ENCODE assay signal across 13 cellular contexts in the genomic region with DNA sequence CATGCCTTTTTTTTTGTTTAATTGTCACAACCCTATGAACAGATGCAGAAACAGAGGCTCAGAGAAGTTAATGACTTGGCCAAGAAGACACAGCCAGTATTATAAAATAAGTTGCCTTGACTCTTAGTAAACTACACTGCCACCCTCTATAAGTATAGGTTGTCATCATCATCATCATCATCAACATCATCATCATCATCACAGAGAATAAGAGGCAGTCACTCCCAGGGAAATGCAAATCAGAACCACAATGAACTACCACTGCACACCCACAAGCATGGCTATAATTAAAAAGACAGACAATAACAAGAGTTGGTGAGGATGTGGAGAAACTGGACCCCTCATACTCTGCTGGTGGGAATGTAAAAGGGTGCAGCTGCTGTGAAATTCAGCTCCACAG. TPM values are rescaled to one million over a fixed set of nuclear protein-coding genes. Genes with fewer than 3 reads are reported as not detected.
DNase-seq lines count a peak whose midpoint lies in the region; ATAC-seq and TF ChIP-seq lines count a peak whose summit lies in the region.
"Had no signal": no experiment of that assay in that cellular context is flagged by ENCODE, and none has a peak within 500 bp of the region (broad histone marks: within the 10 kb centered on the region; RNA-seq: fewer than 3 reads in every experiment).

No MANE protein-coding gene starts in this region.

- H3K27me3 ChIP-seq in layer of hippocampus (ENCODE audit: control insufficient read depth, insufficient read depth, low read length): no peaks in the 10 kb centered on the region

- H3K9me3 ChIP-seq in HEK293 (ENCODE audit: control insufficient read depth, insufficient read depth, low read depth, low read length): no peaks in the 10 kb centered on the region

- H3K27ac ChIP-seq in HEK293 (ENCODE audit: extremely low read depth, low read depth, low read length) (no peak overlapping the region), layer of hippocampus (ENCODE audit: low read depth, low read length) (peak overlapping the region; percentile 99)

- no peak overlapping the region for H3K4me3 ChIP-seq in HEK293 (ENCODE audit: low read depth, low read length)

- no peak overlapping the region for H3K4me3 Mint-ChIP-seq in activated naive CD4-positive, alpha-beta T cell treated with anti-CD3 and anti-CD28 coated beads, Interleukin-2, amount 50 U/mL, for 24 hours
- peak overlapping the region; percentile 86 for H3K4me3 Mint-ChIP-seq in activated CD4-positive, alpha-beta memory T cell treated with anti-CD3 and anti-CD28 coated beads, Interleukin-2, amount 10 ng/mL, durations not matched to agents 7 days and 5 days

- H3K36me3 Mint-ChIP-seq in activated naive CD4-positive, alpha-beta T cell treated with anti-CD3 and anti-CD28 coated beads, Interleukin-2, amount 50 U/mL, for 24 hours: no peaks in the 10 kb centered on the region
- peaks cover 31% of the 10 kb centered on the region for H3K36me3 Mint-ChIP-seq in activated CD4-positive, alpha-beta memory T cell treated with anti-CD3 and anti-CD28 coated beads, Interleukin-2, amount 10 ng/mL, durations not matched to agents 7 days and 5 days (ENCODE audit: low read depth)

- no peak for DNase-seq in activated naive CD4-positive, alpha-beta T cell (lab: John Stamatoyannopoulos, UW)
- DNase-seq in activated CD4-positive, alpha-beta memory T cell treated with anti-CD3 and anti-CD28 coated beads, Interleukin-2, amount 10 ng/mL, durations not matched to agents 7 days and 5 days: no peak
- no peak for DNase-seq in NCI-H748 (lab: John Stamatoyannopoulos, UW; ENCODE audit: unreplicated experiment)
- DNase-seq: DMS53, H7, NCI-H1092, NCI-H2081 treated with DMSO at 0.1 percent for 48 hours, NCI-H510A had no signal

- H3K27ac Mint-ChIP-seq in activated naive CD4-positive, alpha-beta T cell treated with anti-CD3 and anti-CD28 coated beads, Interleukin-2, amount 50 U/mL, for 24 hours: peak overlapping the region; percentile 59
- no peak overlapping the region for H3K27ac Mint-ChIP-seq in activated CD4-positive, alpha-beta memory T cell treated with anti-CD3 and anti-CD28 coated beads, Interleukin-2, amount 10 ng/mL, durations not matched to agents 7 days and 5 days

- H3K4me1 ChIP-seq in HEK293 (ENCODE audit: control insufficient read depth, insufficient read depth, low read length): no peaks in the 10 kb centered on the region

- no peaks in the 10 kb centered on the region for H3K36me3 ChIP-seq in HEK293 (ENCODE audit: control insufficient read depth in 2 of 2, insufficient read depth in 1 of 2, low read length in 2 of 2)

- no peak for ATAC-seq in GM18868 (IDR thresholded peaks at IDR 0.05; ENCODE audit: unreplicated experiment)
- ATAC-seq: Panc1 had no signal

- POLR2A ChIA-PET in HEK293 (lab: Yijun Ruan, JAX): no interaction called here
- POLR2A ChIA-PET in activated CD4-positive, alpha-beta memory T cell treated with anti-CD3 and anti-CD28 coated beads, Interleukin-2, amount 10 ng/mL, durations not matched to agents 7 days and 5 days (lab: Charles Lee): interaction anchor here (1.0 to 1.4 kb wide), 3 partner anchors 8 to 209 kb away, joined by 3 to 4 read pairs (median 3); no protein-coding TSS in a partner anchor

- no peaks in the 10 kb centered on the region for H3K27me3 Mint-ChIP-seq in activated naive CD4-positive, alpha-beta T cell treated with anti-CD3 and anti-CD28 coated beads, Interleukin-2, amount 50 U/mL, for 24 hours
- no peaks in the 10 kb centered on the region for H3K27me3 Mint-ChIP-seq in activated CD4-positive, alpha-beta memory T cell treated with anti-CD3 and anti-CD28 coated beads, Interleukin-2, amount 10 ng/mL, durations not matched to agents 7 days and 5 days

- CTCF ChIA-PET in HEK293 (lab: Yijun Ruan, JAX): no interaction called here
- CTCF ChIA-PET in activated CD4-positive, alpha-beta memory T cell treated with anti-CD3 and anti-CD28 coated beads, Interleukin-2, amount 10 ng/mL, durations not matched to agents 7 days and 5 days (lab: Charles Lee): interaction anchor here (1.5 kb wide), 1 partner anchor 8 kb away, joined by 4 read pairs; no protein-coding TSS in a partner anchor

- H3K4me1 Mint-ChIP-seq in activated naive CD4-positive, alpha-beta T cell treated with anti-CD3 and anti-CD28 coated beads, Interleukin-2, amount 50 U/mL, for 24 hours: peaks cover 38% of the 10 kb centered on the region
- peaks cover 45% of the 10 kb centered on the region for H3K4me1 Mint-ChIP-seq in activated CD4-positive, alpha-beta memory T cell treated with anti-CD3 and anti-CD28 coated beads, Interleukin-2, amount 10 ng/mL, durations not matched to agents 7 days and 5 days

- no peaks in the 10 kb centered on the region for H3K9me3 Mint-ChIP-seq in activated naive CD4-positive, alpha-beta T cell treated with anti-CD3 and anti-CD28 coated beads, Interleukin-2, amount 50 U/mL, for 24 hours
- H3K9me3 Mint-ChIP-seq in activated CD4-positive, alpha-beta memory T cell treated with anti-CD3 and anti-CD28 coated beads, Interleukin-2, amount 10 ng/mL, durations not matched to agents 7 days and 5 days: no peaks in the 10 kb centered on the region

- TF ChIP-seq CTCF in HEK293 (tag by site-specific recombination; IDR thresholded peaks at IDR 0.05): no peak

TF ChIP-seq in HEK293, 187 proteins besides CTCF, POLR2A, EP300 and RAD21:
- TF ChIP-seq, protein P1, sequence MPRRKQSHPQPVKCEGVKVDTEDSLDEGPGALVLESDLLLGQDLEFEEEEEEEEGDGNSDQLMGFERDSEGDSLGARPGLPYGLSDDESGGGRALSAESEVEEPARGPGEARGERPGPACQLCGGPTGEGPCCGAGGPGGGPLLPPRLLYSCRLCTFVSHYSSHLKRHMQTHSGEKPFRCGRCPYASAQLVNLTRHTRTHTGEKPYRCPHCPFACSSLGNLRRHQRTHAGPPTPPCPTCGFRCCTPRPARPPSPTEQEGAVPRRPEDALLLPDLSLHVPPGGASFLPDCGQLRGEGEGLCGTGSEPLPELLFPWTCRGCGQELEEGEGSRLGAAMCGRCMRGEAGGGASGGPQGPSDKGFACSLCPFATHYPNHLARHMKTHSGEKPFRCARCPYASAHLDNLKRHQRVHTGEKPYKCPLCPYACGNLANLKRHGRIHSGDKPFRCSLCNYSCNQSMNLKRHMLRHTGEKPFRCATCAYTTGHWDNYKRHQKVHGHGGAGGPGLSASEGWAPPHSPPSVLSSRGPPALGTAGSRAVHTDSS (tag by site-specific recombination; IDR thresholded peaks at IDR 0.05): peak; percentile 69
- TF ChIP-seq ZNF843 (tag by site-specific recombination; IDR thresholded peaks at IDR 0.05): no peak

RNA-seq across cellular contexts. Expression of a gene that starts 23.2 kb away (rescaled TPM):
- total RNA-seq in activated CD4-positive, alpha-beta memory T cell treated with anti-CD3 and anti-CD28 coated beads, Interleukin-2, amount 10 ng/mL, durations not matched to agents 7 days and 5 days: 10 to 100 TPM; 26.2 to 29.1 TPM

RNA-seq across cellular contexts. Expression of a gene that starts 52.7 kb away (rescaled TPM):
- 1 to 10 TPM; 2.0 to 2.6 TPM for total RNA-seq in activated CD4-positive, alpha-beta memory T cell treated with anti-CD3 and anti-CD28 coated beads, Interleukin-2, amount 10 ng/mL, durations not matched to agents 7 days and 5 days
